35 cellular contexts compared by ENCODE assay signal in the genomic region with DNA sequence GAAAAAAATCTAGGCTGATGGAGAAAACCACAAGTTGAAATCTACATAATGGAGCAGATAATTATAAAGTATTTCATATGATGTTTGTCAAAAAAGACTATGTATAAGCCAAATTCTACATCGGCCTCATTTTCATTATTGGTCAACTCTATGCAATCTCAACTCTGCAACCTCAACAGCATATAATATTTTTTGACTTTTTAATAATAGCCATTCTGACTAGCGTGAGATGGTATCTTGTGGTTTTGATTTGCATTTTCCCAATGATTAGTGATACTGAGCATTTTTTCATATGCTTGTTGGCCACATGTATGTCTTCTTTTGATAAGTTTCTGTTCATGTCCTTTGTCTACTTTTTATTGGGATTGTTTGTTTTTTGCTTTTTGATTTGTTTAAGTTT.
DNase-seq lines count a peak whose midpoint lies in the region; ATAC-seq, FAIRE-seq and TF ChIP-seq lines count a peak whose summit lies in the region.
"Had no signal": no experiment of that assay in that cellular context is flagged by ENCODE, and none has a peak within 500 bp of the region (broad histone marks: within the 10 kb centered on the region; RNA-seq: fewer than 3 reads in every experiment).

No MANE protein-coding gene starts in this region.

- POLR2A ChIA-PET in GM12878 (lab: Charles Lee), result no interaction called here

- TF ChIP-seq RAD21 in GM12878 (IDR thresholded peaks at IDR 0.05; ENCODE audit: insufficient read depth, low read depth, low read length), result no peak

- WGBS in GM12878 (ENCODE audit: insufficient coverage, insufficient replicate concordance, low lambda C conversion rate, missing lambda C conversion rate), result 24% methylated on average over 2 of the region's 2 CpGs
- 86 to 91% (median 89%) methylated on average over 2 of the region's 2 CpGs for WGBS in heart left ventricle, 4 donors

- no peaks in the 10 kb centered on the region for H3K9me3 ChIP-seq in GM12878 (replicated peaks; ENCODE audit: control insufficient read depth, insufficient read depth, low read length)
- peaks cover 0 to 4% (median 0%) of the 10 kb centered on the region in 12 donors for H3K9me3 ChIP-seq in heart left ventricle
- H3K9me3 ChIP-seq: A549; BE2C; BLaER1; BLaER1 treated with 17β-estradiol and CSF1 and Interleukin-3, amounts not matched to agents 10 nM and 100 nM; Caco-2 had no signal

- RAD21 ChIA-PET in GM12878 (lab: Charles Lee; ENCODE audit: unreplicated experiment), result no interaction called here

- H3K4me3 ChIP-seq in GM12878 (no peak overlapping the region), heart left ventricle (no peak overlapping the region)
- H3K4me3 ChIP-seq: A549; BLaER1; BLaER1 treated with 17β-estradiol and CSF1 and Interleukin-3, amounts not matched to agents 10 nM and 100 nM had no signal

- in situ Hi-C loops in GM12878 (cut with MboI), result no loop called here

- no peaks in the 10 kb centered on the region for H4K20me1 ChIP-seq in GM12878 (ENCODE audit: control insufficient read depth, insufficient read depth)
- H4K20me1 ChIP-seq: BLaER1; BLaER1 treated with 17β-estradiol and CSF1 and Interleukin-3, amounts not matched to agents 10 nM and 100 nM had no signal

- H3K79me2 ChIP-seq in GM12878 (ENCODE audit: control insufficient read depth, insufficient read depth, low read length), result no peaks in the 10 kb centered on the region

- H3K9ac ChIP-seq in GM12878 (ENCODE audit: control insufficient read depth, insufficient read depth, low read length), result no peak overlapping the region
- H3K9ac ChIP-seq: BLaER1; BLaER1 treated with 17β-estradiol and CSF1 and Interleukin-3, amounts not matched to agents 10 nM and 100 nM had no signal

- no peak for TF ChIP-seq CTCF in GM12878 (IDR thresholded peaks at IDR 0.05 in 2 of 3, conservative IDR thresholded peaks at IDR 0.05 in 1 of 3; ENCODE audit: control insufficient read depth in 2 of 3, extremely low read depth in 1 of 3, insufficient read depth in 1 of 3, low read depth in 3 of 3, low read length in 3 of 3)
- no peak for TF ChIP-seq CTCF in heart left ventricle (IDR thresholded peaks at IDR 0.05)

- TF ChIP-seq POLR2A in GM12878 (IDR thresholded peaks at IDR 0.05; ENCODE audit: low read depth, low read length) (no peak), heart left ventricle (IDR thresholded peaks at IDR 0.05) (no peak)

- no peak overlapping the region for H2AFZ ChIP-seq in GM12878 (ENCODE audit: control insufficient read depth, low read depth, low read length)

- no TSS peak for BruUV-seq in GM12878 (replicated peaks; lab: Mats Ljungman, UMichigan)

- no peak overlapping the region for H3K4me2 ChIP-seq in GM12878 (ENCODE audit: control insufficient read depth, insufficient read depth)
- H3K4me2 ChIP-seq: A549; BLaER1; BLaER1 treated with 17β-estradiol and CSF1 and Interleukin-3, amounts not matched to agents 10 nM and 100 nM had no signal

- H3K4me1 ChIP-seq in GM12878 (ENCODE audit: control insufficient read depth, insufficient read depth, low read length), result no peaks in the 10 kb centered on the region
- no peaks in the 10 kb centered on the region for H3K4me1 ChIP-seq in heart left ventricle
- H3K4me1 ChIP-seq: A549; BE2C; BLaER1; BLaER1 treated with 17β-estradiol and CSF1 and Interleukin-3, amounts not matched to agents 10 nM and 100 nM; Caco-2 had no signal

- DNase-seq in ELR (ENCODE audit: low read depth), result peak; percentile 10
- DNase-seq in GM12878 (ENCODE audit: low read depth, low spot score), result no peak
- no peak for DNase-seq in HCEC 1CT
- no peak for DNase-seq in heart left ventricle
- no peak for DNase-seq in amygdala (lab: John Stamatoyannopoulos, UW)
- DNase-seq: 8988T; ACHN; AML-193; BE2C; C1 segment of cervical spinal cord; Caco-2; Calu3; CD4-positive, alpha-beta memory T cell; CD4-positive, alpha-beta T cell; CD4-positive, CD25-positive, alpha-beta regulatory T cell; CD8-positive, alpha-beta memory T cell; CD8-positive, alpha-beta T cell; COR-L47; DMS 273 treated with DMSO at 0.1 percent for 48 hours; DMS153; DMS53; DMS79; DMS79 treated with DMSO at 0.1 percent for 48 hours; DND-41; EL had no signal

- H3K27ac ChIP-seq in GM12878 (ENCODE audit: control insufficient read depth, insufficient read depth), result no peak overlapping the region
- H3K27ac ChIP-seq in heart left ventricle, result no peak overlapping the region
- H3K27ac ChIP-seq: 22Rv1; A549; BLaER1; BLaER1 treated with 17β-estradiol and CSF1 and Interleukin-3, amounts not matched to agents 10 nM and 100 nM; C4-2B had no signal

- FAIRE-seq in GM12878 (lab: Jason Lieb, UNC), result no peak
- FAIRE-seq: A204.1, A549, D721Med had no signal

- SMC1A ChIA-PET in GM12878 (lab: Charles Lee; ENCODE audit: uncharacterized antibody, unreplicated experiment), result interaction anchor here (1.0 to 1.1 kb wide), 2 partner anchors 9 to 77 kb away, joined by 3 read pairs; no protein-coding TSS in a partner anchor

- H3K36me3 ChIP-seq in GM12878 (ENCODE audit: control insufficient read depth in 2 of 2, insufficient read depth in 2 of 2, low read length in 1 of 2) (no peaks in the 10 kb centered on the region), heart left ventricle (no peaks in the 10 kb centered on the region)
- H3K36me3 ChIP-seq: BE2C; BLaER1; BLaER1 treated with 17β-estradiol and CSF1 and Interleukin-3, amounts not matched to agents 10 nM and 100 nM had no signal

- H3K27me3 ChIP-seq in GM12878 (replicated peaks in 1 of 2; ENCODE audit: control insufficient read depth in 2 of 2, insufficient read depth in 2 of 2, low read length in 1 of 2), result no peaks in the 10 kb centered on the region
- no peaks in the 10 kb centered on the region for H3K27me3 ChIP-seq in heart left ventricle
- H3K27me3 ChIP-seq: BE2C; BLaER1; BLaER1 treated with 17β-estradiol and CSF1 and Interleukin-3, amounts not matched to agents 10 nM and 100 nM had no signal

- intact Hi-C loops in GM12878 (cut with micrococcal nuclease; ENCODE audit: unreplicated experiment), result no loop called here
- intact Hi-C loops in heart left ventricle (cut with DNase I), result no loop called here

- peak; percentile 42 for ATAC-seq in GM18502 (IDR thresholded peaks at IDR 0.05; ENCODE audit: poor library complexity, unreplicated experiment)
- peak; percentile 51 for ATAC-seq in HG02884 (IDR thresholded peaks at IDR 0.05; ENCODE audit: unreplicated experiment)
- ATAC-seq in GM12878, result peak; percentile 64
- no peak for ATAC-seq in heart left ventricle
- ATAC-seq in HG03378 (IDR thresholded peaks at IDR 0.05; ENCODE audit: unreplicated experiment), result no peak
- ATAC-seq: A549; CD8-positive, alpha-beta T cell had no signal

- no peak for TF ChIP-seq EP300 in GM12878 (IDR thresholded peaks at IDR 0.05; ENCODE audit: borderline replicate concordance in 1 of 2, control insufficient read depth in 1 of 2, low read depth in 2 of 2, low read length in 2 of 2)

- CTCF ChIA-PET in GM12878 (lab: Yijun Ruan, JAX), result no interaction called here

TF ChIP-seq in GM12878, 131 proteins besides CTCF, POLR2A, EP300 and RAD21:
- TF ChIP-seq ZBED1 (IDR thresholded peaks at IDR 0.05; ENCODE audit: borderline replicate concordance) (no peak), RAD51 (IDR thresholded peaks at IDR 0.05) (no peak), SIX5 (IDR thresholded peaks at IDR 0.05; ENCODE audit: low read depth, low read length, severe bottlenecking) (no peak), EZH2 (IDR thresholded peaks at IDR 0.05; ENCODE audit: borderline replicate concordance, control insufficient read depth, low read depth, low read length) (no peak), MEF2B (IDR thresholded peaks at IDR 0.05; ENCODE audit: partially characterized antibody, poor library complexity, severe bottlenecking) (no peak), IKZF2 (IDR thresholded peaks at IDR 0.05) (no peak), STAT3 (IDR thresholded peaks at IDR 0.05; ENCODE audit: low read depth, low read length) (no peak)
- TF ChIP-seq, protein P1, sequence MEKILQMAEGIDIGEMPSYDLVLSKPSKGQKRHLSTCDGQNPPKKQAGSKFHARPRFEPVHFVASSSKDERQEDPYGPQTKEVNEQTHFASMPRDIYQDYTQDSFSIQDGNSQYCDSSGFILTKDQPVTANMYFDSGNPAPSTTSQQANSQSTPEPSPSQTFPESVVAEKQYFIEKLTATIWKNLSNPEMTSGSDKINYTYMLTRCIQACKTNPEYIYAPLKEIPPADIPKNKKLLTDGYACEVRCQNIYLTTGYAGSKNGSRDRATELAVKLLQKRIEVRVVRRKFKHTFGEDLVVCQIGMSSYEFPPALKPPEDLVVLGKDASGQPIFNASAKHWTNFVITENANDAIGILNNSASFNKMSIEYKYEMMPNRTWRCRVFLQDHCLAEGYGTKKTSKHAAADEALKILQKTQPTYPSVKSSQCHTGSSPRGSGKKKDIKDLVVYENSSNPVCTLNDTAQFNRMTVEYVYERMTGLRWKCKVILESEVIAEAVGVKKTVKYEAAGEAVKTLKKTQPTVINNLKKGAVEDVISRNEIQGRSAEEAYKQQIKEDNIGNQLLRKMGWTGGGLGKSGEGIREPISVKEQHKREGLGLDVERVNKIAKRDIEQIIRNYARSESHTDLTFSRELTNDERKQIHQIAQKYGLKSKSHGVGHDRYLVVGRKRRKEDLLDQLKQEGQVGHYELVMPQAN (conservative IDR thresholded peaks at IDR 0.05), result no peak
- TF ChIP-seq, protein P2, sequence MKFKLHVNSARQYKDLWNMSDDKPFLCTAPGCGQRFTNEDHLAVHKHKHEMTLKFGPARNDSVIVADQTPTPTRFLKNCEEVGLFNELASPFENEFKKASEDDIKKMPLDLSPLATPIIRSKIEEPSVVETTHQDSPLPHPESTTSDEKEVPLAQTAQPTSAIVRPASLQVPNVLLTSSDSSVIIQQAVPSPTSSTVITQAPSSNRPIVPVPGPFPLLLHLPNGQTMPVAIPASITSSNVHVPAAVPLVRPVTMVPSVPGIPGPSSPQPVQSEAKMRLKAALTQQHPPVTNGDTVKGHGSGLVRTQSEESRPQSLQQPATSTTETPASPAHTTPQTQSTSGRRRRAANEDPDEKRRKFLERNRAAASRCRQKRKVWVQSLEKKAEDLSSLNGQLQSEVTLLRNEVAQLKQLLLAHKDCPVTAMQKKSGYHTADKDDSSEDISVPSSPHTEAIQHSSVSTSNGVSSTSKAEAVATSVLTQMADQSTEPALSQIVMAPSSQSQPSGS (IDR thresholded peaks at IDR 0.05; ENCODE audit: low read length), result no peak

Comparison
In these comparisons a context has a peak if more than half of its experiments do, and no peak if none do; other contexts are left out.
1. ATAC-seq: peak in GM18502 (single experiment), HG02884 (single experiment) and GM12878 (single experiment); none in heart left ventricle (0 of 4) and HG03378 (single experiment).